ENCODE assay signal across 9 cellular contexts in the genomic region with DNA sequence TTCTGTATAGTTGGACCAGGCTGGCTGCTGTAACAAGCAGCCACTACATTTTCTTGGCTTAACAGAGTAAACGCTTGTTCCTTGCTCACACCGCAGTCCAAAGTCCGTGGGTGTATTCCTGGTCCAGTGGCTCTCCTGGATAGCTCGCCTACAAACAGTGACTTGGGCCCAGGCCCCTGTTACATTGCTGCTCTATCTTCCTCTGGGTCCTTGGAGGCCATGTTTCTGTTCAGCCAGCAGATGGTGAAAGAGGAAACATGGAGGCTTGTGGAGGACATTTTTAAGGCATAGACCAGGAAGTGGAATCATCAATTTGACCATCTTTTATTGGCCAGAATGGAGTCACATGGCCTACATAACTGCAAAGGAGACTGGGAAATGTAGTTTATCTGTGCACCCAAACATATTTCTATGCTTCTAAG. TPM values are rescaled to one million over a fixed set of nuclear protein-coding genes. Genes with fewer than 3 reads are reported as not detected.
DNase-seq lines count a peak whose midpoint lies in the region; TF ChIP-seq lines count a peak whose summit lies in the region.
"Had no signal": no experiment of that assay in that cellular context is flagged by ENCODE, and none has a peak within 500 bp of the region (broad histone marks: within the 10 kb centered on the region; RNA-seq: fewer than 3 reads in every experiment).

No MANE protein-coding gene starts in this region.

- no peaks in the 10 kb centered on the region for H3K79me1 ChIP-seq in trophoblast cell (ENCODE audit: low read length)

- H3K27ac ChIP-seq in trophoblast cell (ENCODE audit: low read depth, low read length): no peak overlapping the region

- H3K9ac ChIP-seq in trophoblast cell (ENCODE audit: low read length): no peak overlapping the region

- no peak overlapping the region for H3K18ac ChIP-seq in trophoblast cell (ENCODE audit: low read length)

- H3K27me3 ChIP-seq in trophoblast cell (ENCODE audit: insufficient read depth, low read length): no peaks in the 10 kb centered on the region

- no peak overlapping the region for H3K4me3 ChIP-seq in choroid plexus epithelial cell (ENCODE audit: low read depth, low read length)
- H3K4me3 ChIP-seq in trophoblast cell (ENCODE audit: low read depth, low read length): no peak overlapping the region

- H3K79me2 ChIP-seq in trophoblast cell (ENCODE audit: control insufficient read depth, insufficient read depth, low read length, poor library complexity): no peaks in the 10 kb centered on the region

- whole genome bisulfite sequencing in trophoblast cell (ENCODE audit: extremely low coverage, insufficient coverage, insufficient read length): no CpG with 5 or more reads among the region's 4 CpGs

- peaks cover 2% of the 10 kb centered on the region for H3K9me3 ChIP-seq in trophoblast cell (ENCODE audit: insufficient read depth, low read depth, low read length)

- DNase-seq in SIG-M5 treated with dmso at 0.1 percent for 504 hours (lab: John Stamatoyannopoulos, UW; ENCODE audit: unreplicated experiment) (peak; percentile 39), SIG-M5 (lab: John Stamatoyannopoulos, UW) (no peak), NCI-H526 (lab: John Stamatoyannopoulos, UW) (peak; percentile 12 to 23), choroid plexus epithelial cell (ENCODE audit: low read depth) (peak; percentile 61), trophoblast cell (peak in 1 of 2 donors; percentile 39), occipital lobe (lab: John Stamatoyannopoulos, UW) (no peak)
- DNase-seq in activated naive CD4-positive, alpha-beta T cell treated with Interleukin-2 at 50 U/mL for 16 hours: no peak
- no peak for DNase-seq in activated naive CD4-positive, alpha-beta T cell (lab: John Stamatoyannopoulos, UW)

- H2BK120ac ChIP-seq in trophoblast cell (ENCODE audit: insufficient read depth, low read length, poor library complexity): no peak overlapping the region

- no peaks in the 10 kb centered on the region for H3K4me1 ChIP-seq in trophoblast cell (ENCODE audit: control insufficient read depth in 1 of 2, insufficient read depth in 2 of 2, low read length in 2 of 2)

- no peak overlapping the region for H3K23ac ChIP-seq in trophoblast cell (ENCODE audit: low read length)

- no peak overlapping the region for H3K14ac ChIP-seq in trophoblast cell (ENCODE audit: low read length)

- no peak overlapping the region for H3K4ac ChIP-seq in trophoblast cell (ENCODE audit: low read depth, low read length)

- no peak overlapping the region for H2AK5ac ChIP-seq in trophoblast cell (ENCODE audit: low read length)

- H2AFZ ChIP-seq in trophoblast cell (ENCODE audit: insufficient read depth, low read length, poor library complexity): peak overlapping the region; percentile 33

- peak overlapping the region; percentile 27 for H4K91ac ChIP-seq in trophoblast cell (ENCODE audit: low read depth, low read length)

- H4K12ac ChIP-seq in trophoblast cell (ENCODE audit: low read depth, low read length): no peak overlapping the region

- TF ChIP-seq CTCF in choroid plexus epithelial cell (conservative IDR thresholded peaks at IDR 0.05; ENCODE audit: low read depth, low read length): no peak

- peaks cover 0 to 4% of the 10 kb centered on the region in 2 experiments for H3K36me3 ChIP-seq in trophoblast cell (ENCODE audit: control insufficient read depth in 1 of 2, insufficient read depth in 2 of 2, low read length in 2 of 2)

- no peak overlapping the region for H2BK12ac ChIP-seq in trophoblast cell (ENCODE audit: low read length)

- no peak overlapping the region for H3K4me2 ChIP-seq in trophoblast cell (ENCODE audit: low read length)

- H2BK5ac ChIP-seq in trophoblast cell (ENCODE audit: low read depth, low read length, poor library complexity): no peak overlapping the region

- peak overlapping the region; percentile 81 for H4K8ac ChIP-seq in trophoblast cell (ENCODE audit: low read depth, low read length)

RNA-seq across cellular contexts. Expression of a gene that starts 55.1 kb away (rescaled TPM):
- 10.4 and 10.8 TPM in 2 replicates for polyA plus RNA-seq in trophoblast cell (2013)
- 7.0 TPM for total RNA-seq in occipital lobe
- polyA plus RNA-seq: BJ had no signal

Comparison
In these comparisons a context has a peak if more than half of its experiments do, and no peak if none do; other contexts are left out.
1. DNase-seq: peak in SIG-M5 treated with dmso at 0.1 percent for 504 hours (single experiment), NCI-H526 (2 of 2) and choroid plexus epithelial cell (single experiment); none in SIG-M5 (single experiment), occipital lobe (single experiment), activated naive CD4-positive, alpha-beta T cell treated with Interleukin-2 at 50 U/mL for 16 hours (single experiment) and activated naive CD4-positive, alpha-beta T cell (0 of 4).